Comparison of ENCODE assay signal across 2 cellular contexts in genomic region chr7:48097511-48098231, GRCh38.
TF ChIP-seq lines count a peak whose summit lies in the region.

No MANE protein-coding gene starts in this region.

TF ChIP-seq in liver, 16 proteins besides CTCF, POLR2A, EP300 and RAD21:
- TF ChIP-seq HNF4G (IDR thresholded peaks at IDR 0.05) (no peak), JUND (IDR thresholded peaks at IDR 0.05) (no peak), RXRA (IDR thresholded peaks at IDR 0.05) (no peak), FOXA1 (IDR thresholded peaks at IDR 0.05) (no peak), MAX (IDR thresholded peaks at IDR 0.05) (no peak), EGR1 (IDR thresholded peaks at IDR 0.05; ENCODE audit: low read depth in 2 of 2) (no peak), GABPA (IDR thresholded peaks at IDR 0.05 in 1 of 2, conservative IDR thresholded peaks at IDR 0.05 in 1 of 2) (no peak), HNF4A (conservative IDR thresholded peaks at IDR 0.05) (no peak), TAF1 (conservative IDR thresholded peaks at IDR 0.05) (no peak), ZBTB33 (IDR thresholded peaks at IDR 0.05) (no peak), FOXA2 (IDR thresholded peaks at IDR 0.05) (no peak), YY1 (IDR thresholded peaks at IDR 0.05) (no peak), NR2F2 (IDR thresholded peaks at IDR 0.05) (no peak), SP1 (IDR thresholded peaks at IDR 0.05) (no peak)
- TF ChIP-seq, protein P1, sequence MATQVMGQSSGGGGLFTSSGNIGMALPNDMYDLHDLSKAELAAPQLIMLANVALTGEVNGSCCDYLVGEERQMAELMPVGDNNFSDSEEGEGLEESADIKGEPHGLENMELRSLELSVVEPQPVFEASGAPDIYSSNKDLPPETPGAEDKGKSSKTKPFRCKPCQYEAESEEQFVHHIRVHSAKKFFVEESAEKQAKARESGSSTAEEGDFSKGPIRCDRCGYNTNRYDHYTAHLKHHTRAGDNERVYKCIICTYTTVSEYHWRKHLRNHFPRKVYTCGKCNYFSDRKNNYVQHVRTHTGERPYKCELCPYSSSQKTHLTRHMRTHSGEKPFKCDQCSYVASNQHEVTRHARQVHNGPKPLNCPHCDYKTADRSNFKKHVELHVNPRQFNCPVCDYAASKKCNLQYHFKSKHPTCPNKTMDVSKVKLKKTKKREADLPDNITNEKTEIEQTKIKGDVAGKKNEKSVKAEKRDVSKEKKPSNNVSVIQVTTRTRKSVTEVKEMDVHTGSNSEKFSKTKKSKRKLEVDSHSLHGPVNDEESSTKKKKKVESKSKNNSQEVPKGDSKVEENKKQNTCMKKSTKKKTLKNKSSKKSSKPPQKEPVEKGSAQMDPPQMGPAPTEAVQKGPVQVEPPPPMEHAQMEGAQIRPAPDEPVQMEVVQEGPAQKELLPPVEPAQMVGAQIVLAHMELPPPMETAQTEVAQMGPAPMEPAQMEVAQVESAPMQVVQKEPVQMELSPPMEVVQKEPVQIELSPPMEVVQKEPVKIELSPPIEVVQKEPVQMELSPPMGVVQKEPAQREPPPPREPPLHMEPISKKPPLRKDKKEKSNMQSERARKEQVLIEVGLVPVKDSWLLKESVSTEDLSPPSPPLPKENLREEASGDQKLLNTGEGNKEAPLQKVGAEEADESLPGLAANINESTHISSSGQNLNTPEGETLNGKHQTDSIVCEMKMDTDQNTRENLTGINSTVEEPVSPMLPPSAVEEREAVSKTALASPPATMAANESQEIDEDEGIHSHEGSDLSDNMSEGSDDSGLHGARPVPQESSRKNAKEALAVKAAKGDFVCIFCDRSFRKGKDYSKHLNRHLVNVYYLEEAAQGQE (IDR thresholded peaks at IDR 0.05): no peak
- TF ChIP-seq, protein P2, sequence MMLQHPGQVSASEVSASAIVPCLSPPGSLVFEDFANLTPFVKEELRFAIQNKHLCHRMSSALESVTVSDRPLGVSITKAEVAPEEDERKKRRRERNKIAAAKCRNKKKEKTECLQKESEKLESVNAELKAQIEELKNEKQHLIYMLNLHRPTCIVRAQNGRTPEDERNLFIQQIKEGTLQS (IDR thresholded peaks at IDR 0.05): no peak

TF ChIP-seq in HepG2, 621 proteins besides CTCF, POLR2A, EP300 and RAD21:
- TF ChIP-seq ZNF331 (CRISPR knock-in tag; IDR thresholded peaks at IDR 0.05) (no peak), ARNTL (CRISPR knock-in tag; IDR thresholded peaks at IDR 0.05) (no peak), NR2F2 (IDR thresholded peaks at IDR 0.05; ENCODE audit: borderline replicate concordance, low read depth) (no peak), CENPT (CRISPR knock-in tag; IDR thresholded peaks at IDR 0.05; ENCODE audit: low read depth) (no peak), NPAS2 (CRISPR knock-in tag; IDR thresholded peaks at IDR 0.05; ENCODE audit: borderline replicate concordance) (no peak), ZBTB2 (CRISPR knock-in tag; IDR thresholded peaks at IDR 0.05; ENCODE audit: low read depth) (no peak), SIX1 (CRISPR knock-in tag; IDR thresholded peaks at IDR 0.05; ENCODE audit: borderline replicate concordance) (no peak), THAP7 (CRISPR knock-in tag; IDR thresholded peaks at IDR 0.05) (no peak), ZNF3 (CRISPR knock-in tag; IDR thresholded peaks at IDR 0.05) (no peak), HOXA7 (CRISPR knock-in tag; IDR thresholded peaks at IDR 0.05) (no peak), ZNF607 (CRISPR knock-in tag; IDR thresholded peaks at IDR 0.05; ENCODE audit: borderline replicate concordance) (no peak)
- TF ChIP-seq, protein P3, sequence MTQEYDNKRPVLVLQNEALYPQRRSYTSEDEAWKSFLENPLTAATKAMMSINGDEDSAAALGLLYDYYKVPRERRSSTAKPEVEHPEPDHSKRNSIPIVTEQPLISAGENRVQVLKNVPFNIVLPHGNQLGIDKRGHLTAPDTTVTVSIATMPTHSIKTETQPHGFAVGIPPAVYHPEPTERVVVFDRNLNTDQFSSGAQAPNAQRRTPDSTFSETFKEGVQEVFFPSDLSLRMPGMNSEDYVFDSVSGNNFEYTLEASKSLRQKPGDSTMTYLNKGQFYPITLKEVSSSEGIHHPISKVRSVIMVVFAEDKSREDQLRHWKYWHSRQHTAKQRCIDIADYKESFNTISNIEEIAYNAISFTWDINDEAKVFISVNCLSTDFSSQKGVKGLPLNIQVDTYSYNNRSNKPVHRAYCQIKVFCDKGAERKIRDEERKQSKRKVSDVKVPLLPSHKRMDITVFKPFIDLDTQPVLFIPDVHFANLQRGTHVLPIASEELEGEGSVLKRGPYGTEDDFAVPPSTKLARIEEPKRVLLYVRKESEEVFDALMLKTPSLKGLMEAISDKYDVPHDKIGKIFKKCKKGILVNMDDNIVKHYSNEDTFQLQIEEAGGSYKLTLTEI (CRISPR knock-in tag; conservative IDR thresholded peaks at IDR 0.05): no peak
- TF ChIP-seq, protein P4, sequence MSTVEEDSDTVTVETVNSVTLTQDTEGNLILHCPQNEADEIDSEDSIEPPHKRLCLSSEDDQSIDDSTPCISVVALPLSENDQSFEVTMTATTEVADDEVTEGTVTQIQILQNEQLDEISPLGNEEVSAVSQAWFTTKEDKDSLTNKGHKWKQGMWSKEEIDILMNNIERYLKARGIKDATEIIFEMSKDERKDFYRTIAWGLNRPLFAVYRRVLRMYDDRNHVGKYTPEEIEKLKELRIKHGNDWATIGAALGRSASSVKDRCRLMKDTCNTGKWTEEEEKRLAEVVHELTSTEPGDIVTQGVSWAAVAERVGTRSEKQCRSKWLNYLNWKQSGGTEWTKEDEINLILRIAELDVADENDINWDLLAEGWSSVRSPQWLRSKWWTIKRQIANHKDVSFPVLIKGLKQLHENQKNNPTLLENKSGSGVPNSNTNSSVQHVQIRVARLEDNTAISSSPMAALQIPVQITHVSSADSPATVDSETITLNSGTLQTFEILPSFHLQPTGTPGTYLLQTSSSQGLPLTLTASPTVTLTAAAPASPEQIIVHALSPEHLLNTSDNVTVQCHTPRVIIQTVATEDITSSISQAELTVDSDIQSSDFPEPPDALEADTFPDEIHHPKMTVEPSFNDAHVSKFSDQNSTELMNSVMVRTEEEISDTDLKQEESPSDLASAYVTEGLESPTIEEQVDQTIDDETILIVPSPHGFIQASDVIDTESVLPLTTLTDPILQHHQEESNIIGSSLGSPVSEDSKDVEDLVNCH (CRISPR knock-in tag; IDR thresholded peaks at IDR 0.05): no peak
- TF ChIP-seq, protein P5, sequence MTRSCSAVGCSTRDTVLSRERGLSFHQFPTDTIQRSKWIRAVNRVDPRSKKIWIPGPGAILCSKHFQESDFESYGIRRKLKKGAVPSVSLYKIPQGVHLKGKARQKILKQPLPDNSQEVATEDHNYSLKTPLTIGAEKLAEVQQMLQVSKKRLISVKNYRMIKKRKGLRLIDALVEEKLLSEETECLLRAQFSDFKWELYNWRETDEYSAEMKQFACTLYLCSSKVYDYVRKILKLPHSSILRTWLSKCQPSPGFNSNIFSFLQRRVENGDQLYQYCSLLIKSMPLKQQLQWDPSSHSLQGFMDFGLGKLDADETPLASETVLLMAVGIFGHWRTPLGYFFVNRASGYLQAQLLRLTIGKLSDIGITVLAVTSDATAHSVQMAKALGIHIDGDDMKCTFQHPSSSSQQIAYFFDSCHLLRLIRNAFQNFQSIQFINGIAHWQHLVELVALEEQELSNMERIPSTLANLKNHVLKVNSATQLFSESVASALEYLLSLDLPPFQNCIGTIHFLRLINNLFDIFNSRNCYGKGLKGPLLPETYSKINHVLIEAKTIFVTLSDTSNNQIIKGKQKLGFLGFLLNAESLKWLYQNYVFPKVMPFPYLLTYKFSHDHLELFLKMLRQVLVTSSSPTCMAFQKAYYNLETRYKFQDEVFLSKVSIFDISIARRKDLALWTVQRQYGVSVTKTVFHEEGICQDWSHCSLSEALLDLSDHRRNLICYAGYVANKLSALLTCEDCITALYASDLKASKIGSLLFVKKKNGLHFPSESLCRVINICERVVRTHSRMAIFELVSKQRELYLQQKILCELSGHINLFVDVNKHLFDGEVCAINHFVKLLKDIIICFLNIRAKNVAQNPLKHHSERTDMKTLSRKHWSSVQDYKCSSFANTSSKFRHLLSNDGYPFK (CRISPR knock-in tag; IDR thresholded peaks at IDR 0.05; ENCODE audit: borderline replicate concordance): no peak
- TF ChIP-seq, protein P6, sequence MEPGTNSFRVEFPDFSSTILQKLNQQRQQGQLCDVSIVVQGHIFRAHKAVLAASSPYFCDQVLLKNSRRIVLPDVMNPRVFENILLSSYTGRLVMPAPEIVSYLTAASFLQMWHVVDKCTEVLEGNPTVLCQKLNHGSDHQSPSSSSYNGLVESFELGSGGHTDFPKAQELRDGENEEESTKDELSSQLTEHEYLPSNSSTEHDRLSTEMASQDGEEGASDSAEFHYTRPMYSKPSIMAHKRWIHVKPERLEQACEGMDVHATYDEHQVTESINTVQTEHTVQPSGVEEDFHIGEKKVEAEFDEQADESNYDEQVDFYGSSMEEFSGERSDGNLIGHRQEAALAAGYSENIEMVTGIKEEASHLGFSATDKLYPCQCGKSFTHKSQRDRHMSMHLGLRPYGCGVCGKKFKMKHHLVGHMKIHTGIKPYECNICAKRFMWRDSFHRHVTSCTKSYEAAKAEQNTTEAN (CRISPR knock-in tag; conservative IDR thresholded peaks at IDR 0.05): no peak
